7 cellular contexts compared by ENCODE assay signal in genomic region chr11:101218091-101218490, GRCh38.
DNase-seq lines count a peak whose midpoint lies in the region; ATAC-seq and TF ChIP-seq lines count a peak whose summit lies in the region.
"Not testable (repeated sequence)": the region's sequence is repeated elsewhere in the genome, so short reads cannot be mapped to it uniquely, and the experiment has no call there.

No MANE protein-coding gene starts in this region.

- H3K9me3 ChIP-seq in right lobe of liver, result not testable (repeated sequence)

- not testable (repeated sequence) for TF ChIP-seq CTCF in C4-2B (conservative IDR thresholded peaks at IDR 0.05); LNCaP clone FGC (IDR thresholded peaks at IDR 0.05; ENCODE audit: control insufficient read depth, extremely low read depth, insufficient read depth); right lobe of liver (IDR thresholded peaks at IDR 0.05)

- intact Hi-C loops in right lobe of liver (cut with DNase I), result not testable (repeated sequence)

- ATAC-seq in left lobe of liver (peak; percentile 38), right lobe of liver (peak in 3 of 4 donors; percentile 42 to 52 (median 45))

- not testable (repeated sequence) for H3K36me3 ChIP-seq in right lobe of liver

- WGBS in right lobe of liver (ENCODE audit: insufficient coverage, low coverage, low lambda C conversion rate, missing lambda C conversion rate), result 31% methylated on average over 2 of the region's 2 CpGs

- not testable (repeated sequence) for H3K27me3 ChIP-seq in right lobe of liver

- H3K27ac ChIP-seq in C4-2B, result peak overlapping the region; percentile 32; the same call in 1 of the 2 replicates
- H3K27ac ChIP-seq in right lobe of liver, result not testable (repeated sequence)

- H3K4me1 ChIP-seq in right lobe of liver, result not testable (repeated sequence)

- not testable (repeated sequence) for TF ChIP-seq POLR2A in right lobe of liver (IDR thresholded peaks at IDR 0.05)

- peak; percentile 80 for DNase-seq in DMS53 treated with DMSO at 0.1 percent for 48 hours (lab: John Stamatoyannopoulos, UW; ENCODE audit: unreplicated experiment)
- peak; percentile 72 for DNase-seq in LNCaP clone FGC (ENCODE audit: low read depth)
- DNase-seq in NCI-H2029 (lab: John Stamatoyannopoulos, UW), result peak; percentile 16
- DNase-seq in NCI-H774 (lab: John Stamatoyannopoulos, UW), result peak; percentile 7
- DNase-seq in left lobe of liver (ENCODE audit: low spot score), result peak; percentile 48
- DNase-seq in right lobe of liver, result peak in 1 of 3 donors; percentile 20

- H3K4me3 ChIP-seq in LNCaP clone FGC (ENCODE audit: low read depth, low read length); right lobe of liver: not testable (repeated sequence)
